Comparison of ENCODE assay signal across 21 cellular contexts in the genomic region with DNA sequence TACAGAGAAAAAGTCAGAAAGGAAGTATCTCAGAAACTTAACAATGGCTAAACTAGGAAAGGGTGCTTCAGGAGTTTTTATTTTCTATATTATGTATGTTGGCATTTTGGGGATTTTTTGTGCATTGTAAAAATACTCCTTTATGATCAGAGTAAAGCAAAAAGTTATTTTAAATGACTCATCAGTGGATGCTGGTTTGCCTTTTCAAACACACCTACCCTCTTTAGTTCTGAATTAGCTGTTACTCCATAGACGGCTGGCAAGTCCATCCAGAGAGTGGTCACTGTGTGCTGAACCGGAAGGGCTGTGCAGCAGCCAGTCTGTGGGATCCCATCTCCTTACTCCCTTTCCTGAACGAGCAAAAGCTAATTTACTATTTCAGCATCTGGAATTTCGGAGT. TPM values are rescaled to one million over a fixed set of nuclear protein-coding genes. Genes with fewer than 3 reads are reported as not detected.
DNase-seq lines count a peak whose midpoint lies in the region; ATAC-seq and TF ChIP-seq lines count a peak whose summit lies in the region.
"Had no signal": no experiment of that assay in that cellular context is flagged by ENCODE, and none has a peak within 500 bp of the region (broad histone marks: within the 10 kb centered on the region; RNA-seq: fewer than 3 reads in every experiment).

No MANE protein-coding gene starts in this region.

- H2BK120ac ChIP-seq in mesendoderm (ENCODE audit: low read depth, low read length) = no peak overlapping the region

- H3K4me1 ChIP-seq in PC-3 (ENCODE audit: insufficient read depth, low read length) (peaks cover 20% of the 10 kb centered on the region), osteoblast (ENCODE audit: insufficient read depth, low read length) (no peaks in the 10 kb centered on the region), mesendoderm (ENCODE audit: control insufficient read depth, low read depth, low read length) (no peaks in the 10 kb centered on the region)

- intact Hi-C loops in activated CD4-positive, alpha-beta T cell treated with anti-CD3 and anti-CD28 coated beads for 36 hours (cut with DNase I, micrococcal nuclease) = no loop called here
- intact Hi-C loops in CD4-positive, alpha-beta T cell (cut with DNase I, micrococcal nuclease) = loop anchor here in 1 of 2 experiments (5.0 kb wide), 1 partner anchor 45 kb away; a partner anchor contains a TSS
- intact Hi-C loops in PC-3 (cut with micrococcal nuclease) = no loop called here

- H4K20me1 ChIP-seq in PC-3 (ENCODE audit: low read length) (no peaks in the 10 kb centered on the region), osteoblast (ENCODE audit: insufficient read depth, low read length) (no peaks in the 10 kb centered on the region)
- H4K20me1 ChIP-seq: BLaER1 treated with 17β-estradiol and CSF1 and Interleukin-3, amounts not matched to agents 10 nM and 100 nM had no signal

- no peaks in the 10 kb centered on the region for H3K27me3 ChIP-seq in CD4-positive, alpha-beta T cell (ENCODE audit: control insufficient read depth, insufficient read depth, low read length)
- H3K27me3 ChIP-seq in PC-3 (ENCODE audit: low read length) = no peaks in the 10 kb centered on the region
- H3K27me3 ChIP-seq in osteoblast (ENCODE audit: insufficient read depth, low read length) = peaks cover 38% of the 10 kb centered on the region
- H3K27me3 ChIP-seq in mesendoderm (ENCODE audit: insufficient read depth, low read length, poor library complexity) = no peaks in the 10 kb centered on the region
- H3K27me3 ChIP-seq: BLaER1 treated with 17β-estradiol and CSF1 and Interleukin-3, amounts not matched to agents 10 nM and 100 nM; MG63 had no signal

- peak; percentile 54 for ATAC-seq in activated CD4-positive, alpha-beta T cell treated with anti-CD3 and anti-CD28 coated beads for 36 hours
- ATAC-seq in CD4-positive, alpha-beta T cell (ENCODE audit: poor library complexity) = no peak
- ATAC-seq in PC-3 (peak; percentile 77), HG02973 (IDR thresholded peaks at IDR 0.05; ENCODE audit: unreplicated experiment) (no peak)

- H3K36me3 Mint-ChIP-seq in activated CD4-positive, alpha-beta T cell treated with anti-CD3 and anti-CD28 coated beads for 36 hours (ENCODE audit: low read depth) = no peaks in the 10 kb centered on the region
- H3K36me3 Mint-ChIP-seq in CD4-positive, alpha-beta T cell (ENCODE audit: low read depth) = no peaks in the 10 kb centered on the region

- no peak overlapping the region for H3K4ac ChIP-seq in mesendoderm (ENCODE audit: low read depth, low read length)

- peaks cover 42% of the 10 kb centered on the region for H3K4me1 Mint-ChIP-seq in activated CD4-positive, alpha-beta T cell treated with anti-CD3 and anti-CD28 coated beads for 36 hours
- peaks cover 46% of the 10 kb centered on the region for H3K4me1 Mint-ChIP-seq in CD4-positive, alpha-beta T cell (ENCODE audit: low read depth)

- H2BK5ac ChIP-seq in mesendoderm (ENCODE audit: low read length) = no peak overlapping the region

- H3K4me2 ChIP-seq in PC-3 (ENCODE audit: low read length) (peak overlapping the region; percentile 29; the same call in 1 of the 2 replicates), osteoblast (ENCODE audit: insufficient read depth, low read length) (no peak overlapping the region), mesendoderm (ENCODE audit: low read length) (no peak overlapping the region)
- H3K4me2 ChIP-seq: BLaER1 treated with 17β-estradiol and CSF1 and Interleukin-3, amounts not matched to agents 10 nM and 100 nM; SK-N-SH had no signal

- no peak for TF ChIP-seq CTCF in CD4-positive, alpha-beta T cell (IDR thresholded peaks at IDR 0.05)
- TF ChIP-seq CTCF in PC-3 (conservative IDR thresholded peaks at IDR 0.05; ENCODE audit: low read depth, low read length) = no peak
- no peak for TF ChIP-seq CTCF in osteoblast (IDR thresholded peaks at IDR 0.05; ENCODE audit: extremely low read depth, low read depth, low read length)

- no peaks in the 10 kb centered on the region for H3K9me2 ChIP-seq in PC-3 (replicated peaks; ENCODE audit: low read length)
- H3K9me2 ChIP-seq: SK-N-SH had no signal

- no CpG with 5 or more reads among the region's 4 CpGs for WGBS in mesendoderm (ENCODE audit: extremely low coverage, insufficient coverage, low lambda C conversion rate)

- POLR2A ChIA-PET in activated CD4-positive, alpha-beta T cell treated with anti-CD3 and anti-CD28 coated beads for 36 hours (lab: Charles Lee) = interaction anchor here (1.0 kb wide), 1 partner anchor 56 kb away, joined by 3 read pairs; a partner anchor contains a TSS
- POLR2A ChIA-PET in CD4-positive, alpha-beta T cell (lab: Charles Lee) = interaction anchor here (1.1 kb wide), 1 partner anchor 17 kb away, joined by 5 read pairs; no protein-coding TSS in a partner anchor
- POLR2A ChIA-PET in PC-3 (lab: Charles Lee; ENCODE audit: unreplicated experiment) = no interaction called here

- H3K27ac ChIP-seq in CD4-positive, alpha-beta T cell (ENCODE audit: low read depth, low read length) = no peak overlapping the region
- H3K27ac ChIP-seq in PC-3 (ENCODE audit: low read length) = peak overlapping the region; percentile 26; the same call in 1 of the 2 replicates
- no peak overlapping the region for H3K27ac ChIP-seq in osteoblast (ENCODE audit: low read depth, low read length)
- no peak overlapping the region for H3K27ac ChIP-seq in mesendoderm (ENCODE audit: low read depth, low read length)
- H3K27ac ChIP-seq: 22Rv1; BLaER1 treated with 17β-estradiol and CSF1 and Interleukin-3, amounts not matched to agents 10 nM and 100 nM had no signal

- H3K18ac ChIP-seq in mesendoderm (ENCODE audit: low read length) = no peak overlapping the region

- CTCF ChIA-PET in activated CD4-positive, alpha-beta T cell treated with anti-CD3 and anti-CD28 coated beads for 36 hours (lab: Charles Lee) = interaction anchor here (0.6 to 1.6 kb wide), 4 partner anchors 16 to 230 kb away, joined by 3 to 4 read pairs (median 3); no protein-coding TSS in a partner anchor
- CTCF ChIA-PET in CD4-positive, alpha-beta T cell (lab: Charles Lee) = interaction anchor here (1.4 kb wide), 1 partner anchor 126 kb away, joined by 3 read pairs; no protein-coding TSS in a partner anchor
- CTCF ChIA-PET in PC-3 (lab: Charles Lee) = no interaction called here

- peaks cover 30% of the 10 kb centered on the region for H3K27me3 Mint-ChIP-seq in activated CD4-positive, alpha-beta T cell treated with anti-CD3 and anti-CD28 coated beads for 36 hours
- peaks cover 4% of the 10 kb centered on the region for H3K27me3 Mint-ChIP-seq in CD4-positive, alpha-beta T cell

- DNase-seq in activated CD4-positive, alpha-beta T cell treated with anti-CD3 and anti-CD28 coated beads for 36 hours = no peak
- DNase-seq in activated CD4-positive, alpha-beta T cell treated with anti-CD3 and anti-CD28 coated beads for 48 hours = no peak
- DNase-seq in CD4-positive, alpha-beta T cell = no peak
- DNase-seq in PC-3 (peak; percentile 8), osteoblast (ENCODE audit: insufficient read length, low spot score, missing footprints) (no peak), mesendoderm (no peak), cortex of kidney (lab: John Stamatoyannopoulos, UW) (no peak)
- DNase-seq: ACHN, MG63, NCI-H1417, NCI-H1694 treated with DMSO at 0.1 percent for 48 hours, NCI-H446, NCI-H526, RPMI8226, SHP77 treated with DMSO at 0.1 percent for 48 hours had no signal

- no peak overlapping the region for H3K27ac Mint-ChIP-seq in activated CD4-positive, alpha-beta T cell treated with anti-CD3 and anti-CD28 coated beads for 36 hours
- H3K27ac Mint-ChIP-seq in CD4-positive, alpha-beta T cell = peak overlapping the region; percentile 1

- H2BK15ac ChIP-seq in mesendoderm (replicated peaks; ENCODE audit: low read depth) = no peak overlapping the region

- H3K9ac ChIP-seq in PC-3 (ENCODE audit: low read length) = no peak overlapping the region
- no peak overlapping the region for H3K9ac ChIP-seq in mesendoderm (ENCODE audit: low read length)
- H3K9ac ChIP-seq: BLaER1 treated with 17β-estradiol and CSF1 and Interleukin-3, amounts not matched to agents 10 nM and 100 nM; SK-N-SH had no signal

- H3K23ac ChIP-seq in mesendoderm (ENCODE audit: low read length) = no peak overlapping the region

- H3K4me3 Mint-ChIP-seq in activated CD4-positive, alpha-beta T cell treated with anti-CD3 and anti-CD28 coated beads for 36 hours = no peak overlapping the region
- H3K4me3 Mint-ChIP-seq in CD4-positive, alpha-beta T cell = peak overlapping the region; percentile 36

- H3K9me3 Mint-ChIP-seq in activated CD4-positive, alpha-beta T cell treated with anti-CD3 and anti-CD28 coated beads for 36 hours (ENCODE audit: low read depth) = no peaks in the 10 kb centered on the region
- no peaks in the 10 kb centered on the region for H3K9me3 Mint-ChIP-seq in CD4-positive, alpha-beta T cell

- H3K4me3 ChIP-seq in PC-3 (ENCODE audit: low read length) = no peak overlapping the region
- H3K4me3 ChIP-seq in osteoblast (ENCODE audit: insufficient read depth, low read length) = no peak overlapping the region
- H3K4me3 ChIP-seq in mesendoderm (ENCODE audit: low read length) = no peak overlapping the region
- H3K4me3 ChIP-seq: BLaER1 treated with 17β-estradiol and CSF1 and Interleukin-3, amounts not matched to agents 10 nM and 100 nM; MG63 had no signal

- H3K79me2 ChIP-seq in PC-3 (ENCODE audit: low read length) (no peaks in the 10 kb centered on the region), osteoblast (ENCODE audit: insufficient read depth, low read length) (no peaks in the 10 kb centered on the region), mesendoderm (ENCODE audit: control insufficient read depth, insufficient read depth, low read length) (no peaks in the 10 kb centered on the region)

- H2AK5ac ChIP-seq in mesendoderm (ENCODE audit: low read length) = no peak overlapping the region

- no peak overlapping the region for H4K8ac ChIP-seq in mesendoderm (ENCODE audit: low read depth, low read length)

- H3K56ac ChIP-seq in mesendoderm (ENCODE audit: low read length) = no peak overlapping the region

- H3K79me1 ChIP-seq in mesendoderm (ENCODE audit: low read length) = no peaks in the 10 kb centered on the region

- no peak overlapping the region for H4K5ac ChIP-seq in mesendoderm (ENCODE audit: low read length)

- no peaks in the 10 kb centered on the region for H3K36me3 ChIP-seq in PC-3 (ENCODE audit: low read depth, low read length)
- H3K36me3 ChIP-seq in osteoblast (ENCODE audit: insufficient read depth, low read length) = no peaks in the 10 kb centered on the region
- H3K36me3 ChIP-seq in mesendoderm (ENCODE audit: control insufficient read depth, insufficient read depth, low read length) = no peaks in the 10 kb centered on the region
- H3K36me3 ChIP-seq: BLaER1 treated with 17β-estradiol and CSF1 and Interleukin-3, amounts not matched to agents 10 nM and 100 nM; MG63 had no signal

- no peaks in the 10 kb centered on the region for H3F3A ChIP-seq in PC-3 (ENCODE audit: low read length, unreplicated experiment)

- no peaks in the 10 kb centered on the region for H3K9me3 ChIP-seq in CD4-positive, alpha-beta T cell (ENCODE audit: control insufficient read depth, low read length)
- no peaks in the 10 kb centered on the region for H3K9me3 ChIP-seq in PC-3 (ENCODE audit: low read length)
- no peaks in the 10 kb centered on the region for H3K9me3 ChIP-seq in osteoblast (ENCODE audit: low read depth, low read length)
- H3K9me3 ChIP-seq: BLaER1 treated with 17β-estradiol and CSF1 and Interleukin-3, amounts not matched to agents 10 nM and 100 nM; MG63; SK-N-SH had no signal

- H2AFZ ChIP-seq in PC-3 (ENCODE audit: low read length) = 0 out of 2 replicates have a peak overlapping the region, but pooled peaks have one; percentile 27
- H2AFZ ChIP-seq in osteoblast (ENCODE audit: low read length) = peak overlapping the region; percentile 59

- no TSS peak for BruUV-seq in PC-3 (replicated peaks; lab: Mats Ljungman, UMichigan)

RNA-seq across cellular contexts. Expression of a gene that starts 0.9 kb away (rescaled TPM):
- total RNA-seq in activated CD4-positive, alpha-beta T cell treated with anti-CD3 and anti-CD28 coated beads for 36 hours = not detected
- 1 to 10 TPM; 6.5 to 7.4 TPM for total RNA-seq in CD4-positive, alpha-beta T cell
- not detected in 2 replicates for total RNA-seq in PC-3 (2014; rRNA removed)
- total RNA-seq in osteoblast = not detected in 2 replicates
- not detected for polyA plus RNA-seq in mesendoderm (2013, experiment 1 of 2)
- 0.01 TPM for polyA plus RNA-seq in mesendoderm (2013, experiment 2 of 2)
- total RNA-seq: H4, LHCN-M2 had no signal
- polyA plus RNA-seq: SK-N-SH had no signal

RNA-seq across cellular contexts. Expression of a gene that starts 45.4 kb away (rescaled TPM):
- total RNA-seq in activated CD4-positive, alpha-beta T cell treated with anti-CD3 and anti-CD28 coated beads for 36 hours = 1 to 10 TPM; 4.5 to 6.6 TPM
- total RNA-seq in CD4-positive, alpha-beta T cell = 1 to 10 TPM; 9.6 to 10.0 TPM
- total RNA-seq in PC-3 (2014; rRNA removed) (8.3 and 14.2 TPM in 2 replicates), osteoblast (24.8 and 26.1 TPM in 2 replicates)
- polyA plus RNA-seq in mesendoderm (2013, experiment 1 of 2) = 17.3 TPM
- polyA plus RNA-seq in mesendoderm (2013, experiment 2 of 2) = 16.3 TPM

RNA-seq across cellular contexts. Expression of a gene that starts 56.0 kb away (rescaled TPM):
- total RNA-seq in activated CD4-positive, alpha-beta T cell treated with anti-CD3 and anti-CD28 coated beads for 36 hours = under 1 TPM; 0.42 to 0.85 TPM
- total RNA-seq in CD4-positive, alpha-beta T cell = 1 to 10 TPM; 1.7 to 2.0 TPM
- total RNA-seq in PC-3 (2014; rRNA removed) (not detected in 2 replicates), osteoblast (not detected in 2 replicates)
- polyA plus RNA-seq in mesendoderm (2013, experiment 1 of 2) = not detected
- polyA plus RNA-seq in mesendoderm (2013, experiment 2 of 2) = not detected
- total RNA-seq: H4, LHCN-M2 had no signal
- polyA plus RNA-seq: SK-N-SH had no signal

Comparison
In these comparisons a context has a peak if more than half of its experiments do, and no peak if none do; other contexts are left out.
1. ATAC-seq: peak in activated CD4-positive, alpha-beta T cell treated with anti-CD3 and anti-CD28 coated beads for 36 hours (single experiment) and PC-3 (single experiment); none in CD4-positive, alpha-beta T cell (single experiment) and HG02973 (single experiment).